Comparison of ENCODE assay signal across 21 cellular contexts in genomic region chr2:136112317-136112891, GRCh38. TPM values are rescaled to one million over a fixed set of nuclear protein-coding genes. Genes with fewer than 3 reads are reported as not detected.
DNase-seq lines count a peak whose midpoint lies in the region; ATAC-seq and TF ChIP-seq lines count a peak whose summit lies in the region.
"Had no signal": no experiment of that assay in that cellular context is flagged by ENCODE, and none has a peak within 500 bp of the region (broad histone marks: within the 10 kb centered on the region; RNA-seq: fewer than 3 reads in every experiment).

No MANE protein-coding gene starts in this region.

- TF ChIP-seq CTCF in GM23338 (conservative IDR thresholded peaks at IDR 0.05; ENCODE audit: low read depth in 2 of 2) (no peak), GM20000 (IDR thresholded peaks at IDR 0.05; ENCODE audit: extremely low read depth, missing control alignments) (no peak)

- no peaks in the 10 kb centered on the region for H3K27me3 ChIP-seq in BLaER1
- peaks cover 30% of the 10 kb centered on the region for H3K27me3 ChIP-seq in GM23338 (ENCODE audit: insufficient read depth)

- DNase-seq in GM23338 (ENCODE audit: low spot score) (no peak), amygdala (lab: John Stamatoyannopoulos, UW) (peak in 37 of 56 donors; percentile 5 to 70 (median 37)), midbrain (lab: John Stamatoyannopoulos, UW) (peak; percentile 52), COLO668 (lab: John Stamatoyannopoulos, UW; ENCODE audit: unreplicated experiment) (no peak), NCI-H1092 treated with DMSO at 0.1 percent for 48 hours (lab: John Stamatoyannopoulos, UW) (no peak), GM20000 (ENCODE audit: low spot score) (no peak)
- DNase-seq in activated CD4-positive, alpha-beta T cell treated with anti-CD3 and anti-CD28 coated beads for 48 hours = no peak
- DNase-seq: activated CD4-positive, alpha-beta T cell treated with anti-CD3 and anti-CD28 coated beads, Interleukin-2, amount 10 ng/mL, durations not matched to agents 7 days and 5 days; brain microvascular endothelial cell; foreskin keratinocyte; GM23248; mammary epithelial cell; MG63; NCI-H2081 treated with DMSO at 0.1 percent for 48 hours; NCI-H748 treated with DMSO at 0.1 percent for 48 hours; RPMI8226; T1000 had no signal

- H3K4me1 ChIP-seq in BLaER1 = peaks cover 52% of the 10 kb centered on the region
- peaks cover 6% of the 10 kb centered on the region for H3K4me1 ChIP-seq in GM23338 (ENCODE audit: insufficient read depth)
- H3K4me1 ChIP-seq: foreskin keratinocyte had no signal

- H3K9me2 ChIP-seq in GM23338 (ENCODE audit: insufficient read depth) = peaks cover 5% of the 10 kb centered on the region; the same call in 1 of the 2 replicates

- H3K9me3 Mint-ChIP-seq in GM23338 = no peaks in the 10 kb centered on the region
- H3K9me3 Mint-ChIP-seq: activated CD4-positive, alpha-beta T cell treated with anti-CD3 and anti-CD28 coated beads, Interleukin-2, amount 10 ng/mL, durations not matched to agents 7 days and 5 days; immature natural killer cell had no signal

- no peaks in the 10 kb centered on the region; the same call in 2 of the 3 replicates for H3K36me3 Mint-ChIP-seq in GM23338 (ENCODE audit: low read depth)

- H3K4me3 ChIP-seq in BLaER1 (no peak overlapping the region), GM23338 (no peak overlapping the region)
- H3K4me3 ChIP-seq: GM23248, MG63, skin epidermis had no signal

- no peak overlapping the region for H3K9ac ChIP-seq in BLaER1
- H3K9ac ChIP-seq: GM23248 had no signal

- peaks cover 8% of the 10 kb centered on the region for H3K4me1 Mint-ChIP-seq in GM23338

- peaks cover 34% of the 10 kb centered on the region for H3K36me3 ChIP-seq in BLaER1
- no peaks in the 10 kb centered on the region for H3K36me3 ChIP-seq in GM23338 (ENCODE audit: insufficient read depth)
- H3K36me3 ChIP-seq: brain microvascular endothelial cell, MG63 had no signal

- H3K9me3 ChIP-seq in BLaER1 = no peaks in the 10 kb centered on the region
- H3K9me3 ChIP-seq: MG63 had no signal

- H3K27ac ChIP-seq in BLaER1 (no peak overlapping the region), GM23338 (ENCODE audit: low read depth) (no peak overlapping the region)
- H3K27ac ChIP-seq: brain microvascular endothelial cell, foreskin keratinocyte, GM23248, skin epidermis had no signal

- H3K4me2 ChIP-seq in BLaER1 (peak overlapping the region; percentile 99; the same call in 1 of the 2 replicates), GM23338 (no peak overlapping the region)

- no peaks in the 10 kb centered on the region for H3K79me2 ChIP-seq in GM23338 (replicated peaks; ENCODE audit: insufficient read depth)

- peaks cover 30% of the 10 kb centered on the region for H3K27me3 Mint-ChIP-seq in GM23338 (ENCODE audit: insufficient read depth, low read depth, poor library complexity)
- H3K27me3 Mint-ChIP-seq: activated CD4-positive, alpha-beta T cell treated with anti-CD3 and anti-CD28 coated beads, Interleukin-2, amount 10 ng/mL, durations not matched to agents 7 days and 5 days had no signal

- H3F3A ChIP-seq in GM23338 (replicated peaks; ENCODE audit: low read depth) = no peaks in the 10 kb centered on the region

- H2AFZ ChIP-seq in GM23338 = no peak overlapping the region
- H2AFZ ChIP-seq: GM23248 had no signal

- peak; percentile 9; the same call in 1 of the 3 replicates for ATAC-seq in GM23338
- ATAC-seq: foreskin keratinocyte had no signal

- H3K4me3 Mint-ChIP-seq in GM23338 = no peak overlapping the region
- H3K4me3 Mint-ChIP-seq: activated CD4-positive, alpha-beta T cell treated with anti-CD3 and anti-CD28 coated beads, Interleukin-2, amount 10 ng/mL, durations not matched to agents 7 days and 5 days had no signal

- H3K27ac Mint-ChIP-seq in GM23338 = no peak overlapping the region
- H3K27ac Mint-ChIP-seq: activated CD4-positive, alpha-beta T cell treated with anti-CD3 and anti-CD28 coated beads, Interleukin-2, amount 10 ng/mL, durations not matched to agents 7 days and 5 days had no signal

- peaks cover 60% of the 10 kb centered on the region for H4K20me1 ChIP-seq in BLaER1
- H4K20me1 ChIP-seq in GM23338 (replicated peaks; ENCODE audit: insufficient read depth) = no peaks in the 10 kb centered on the region

TF ChIP-seq in GM23338, 12 proteins besides CTCF, POLR2A, EP300 and RAD21 (continues in another document):
- TF ChIP-seq ZNF462 (CRISPR knock-in tag; IDR thresholded peaks at IDR 0.05) (no peak), EZH2phosphoT487 (IDR thresholded peaks at IDR 0.05; ENCODE audit: unreplicated experiment) (no peak), REST (IDR thresholded peaks at IDR 0.05; ENCODE audit: unreplicated experiment) (no peak)

RNA-seq across cellular contexts. Expression of gene CXCR4, which starts 5.5 kb away (rescaled TPM):
- 1.3 and 2.1 TPM in 2 replicates for total RNA-seq in GM23338 (2014; rRNA removed; shearing (Covaris generic))
- polyA plus RNA-seq in GM23338 (2016; fragmentation: Nextera tagmentation; extraction: Ambion mirVana) = 2.1 and 2.5 TPM in 2 replicates
- total RNA-seq: foreskin keratinocyte, GM23248, mammary epithelial cell, osteocyte had no signal
- polyA plus RNA-seq: foreskin keratinocyte had no signal

Comparison
In these comparisons a context has a peak if more than half of its experiments do, and no peak if none do; other contexts are left out.
1. DNase-seq: peak in amygdala (37 of 56) and midbrain (single experiment); none in GM23338 (single experiment), COLO668 (single experiment), NCI-H1092 treated with DMSO at 0.1 percent for 48 hours (single experiment), activated CD4-positive, alpha-beta T cell treated with anti-CD3 and anti-CD28 coated beads for 48 hours (single experiment) and GM20000 (single experiment).